In the genomic region with DNA sequence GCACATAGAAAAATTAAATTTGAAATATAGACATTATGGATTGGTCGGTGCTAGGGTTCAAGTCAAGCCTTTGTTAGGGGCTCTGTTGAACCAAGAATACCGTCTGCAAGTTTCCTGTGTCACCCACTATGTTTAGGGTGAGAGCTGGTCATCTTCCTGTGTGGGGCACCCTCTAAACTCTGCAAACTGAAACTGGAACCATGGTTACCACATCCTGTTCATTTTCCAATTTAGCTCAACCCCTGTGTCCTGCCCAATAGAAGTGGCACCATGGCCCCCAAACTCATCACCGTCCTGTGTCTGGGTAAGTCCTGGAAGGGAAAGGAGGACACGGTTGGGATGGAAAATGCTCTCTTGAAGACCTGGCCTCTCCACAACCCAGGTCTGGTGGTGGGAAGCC, we compare ENCODE assay signal across 15 cellular contexts. TPM values are rescaled to one million over a fixed set of nuclear protein-coding genes. Genes with fewer than 3 reads are reported as not detected.
DNase-seq lines count a peak whose midpoint lies in the region; ATAC-seq and TF ChIP-seq lines count a peak whose summit lies in the region.
"Had no signal": no experiment of that assay in that cellular context is flagged by ENCODE, and none has a peak within 500 bp of the region (broad histone marks: within the 10 kb centered on the region; RNA-seq: fewer than 3 reads in every experiment).

No MANE protein-coding gene starts in this region.

- H3K4me1 ChIP-seq in MM.1S (ENCODE audit: low read length), result peaks cover 17% of the 10 kb centered on the region
- H3K4me1 ChIP-seq: colonic mucosa had no signal

- no peaks in the 10 kb centered on the region for H3F3A ChIP-seq in MM.1S (ENCODE audit: insufficient read depth, low read length)

- H3K27ac ChIP-seq in MM.1S (ENCODE audit: low read length), result no peak overlapping the region
- H3K27ac ChIP-seq: colonic mucosa had no signal

- no peaks in the 10 kb centered on the region for H3K36me3 ChIP-seq in MM.1S (replicated peaks; ENCODE audit: insufficient read depth, low read length)
- H3K36me3 ChIP-seq: colonic mucosa had no signal

- H2AFZ ChIP-seq in MM.1S (ENCODE audit: low read length), result no peak overlapping the region

- H3K4me3 Mint-ChIP-seq in natural killer cell, result peak overlapping the region; percentile 90

- H3K4me2 ChIP-seq in MM.1S (ENCODE audit: low read depth, low read length), result peak overlapping the region; percentile 78

- H3K9ac ChIP-seq in MM.1S (ENCODE audit: low read length), result no peak overlapping the region

- H3K36me3 Mint-ChIP-seq in natural killer cell, result peaks cover 5% of the 10 kb centered on the region

- no peaks in the 10 kb centered on the region for H3K9me3 ChIP-seq in MM.1S (replicated peaks; ENCODE audit: insufficient read depth, low read length)
- H3K9me3 ChIP-seq: colonic mucosa had no signal

- no peaks in the 10 kb centered on the region for H4K20me1 ChIP-seq in MM.1S (ENCODE audit: insufficient read depth, low read length)

- H3K9me2 ChIP-seq in MM.1S (replicated peaks; ENCODE audit: insufficient read depth, low read length), result no peaks in the 10 kb centered on the region

- no peaks in the 10 kb centered on the region for H3K9me3 Mint-ChIP-seq in natural killer cell

- peaks cover 5 to 12% of the 10 kb centered on the region in 2 donors for H3K27me3 Mint-ChIP-seq in natural killer cell (ENCODE audit: low read depth in 2 of 2)

- H3K79me2 ChIP-seq in MM.1S (ENCODE audit: low read length), result no peaks in the 10 kb centered on the region

- peaks cover 78 to 92% of the 10 kb centered on the region in 2 donors for H3K4me1 Mint-ChIP-seq in natural killer cell

- intact Hi-C loops in natural killer cell (cut with micrococcal nuclease), result loop anchor here (1.0 to 10.0 kb wide), 4 partner anchors 19 to 372 kb away; partner anchors contain the start of gene NCR1

- H3K4me3 ChIP-seq in MM.1S (ENCODE audit: low read length), result peak overlapping the region; percentile 8; the same call in 1 of the 2 replicates
- H3K4me3 ChIP-seq: colonic mucosa had no signal

- H3K27me3 ChIP-seq in MM.1S (replicated peaks; ENCODE audit: insufficient read depth, low read length), result peaks cover 99% of the 10 kb centered on the region
- H3K27me3 ChIP-seq: colonic mucosa had no signal

- TF ChIP-seq CTCF in MM.1S (IDR thresholded peaks at IDR 0.05; ENCODE audit: low read length), result no peak
- TF ChIP-seq CTCF in natural killer cell (IDR thresholded peaks at IDR 0.05), result no peak

- H3K27ac Mint-ChIP-seq in natural killer cell, result peak overlapping the region; percentile 88 to 90

- DNase-seq in NOMO-1 treated with DMSO at 0.1 percent for 48 hours (lab: John Stamatoyannopoulos, UW; ENCODE audit: unreplicated experiment), result peak; percentile 34
- no peak for DNase-seq in NOMO-1 treated with dmso at 0.1 percent for 144 hours (lab: John Stamatoyannopoulos, UW; ENCODE audit: unreplicated experiment)
- DNase-seq in MM.1S, result peak; percentile 40
- peak; percentile 54 for DNase-seq in natural killer cell
- no peak for DNase-seq in NCI-H748 treated with DMSO at 0.1 percent for 48 hours (lab: John Stamatoyannopoulos, UW)
- no peak for DNase-seq in NCI-H774 (lab: John Stamatoyannopoulos, UW)
- no peak for DNase-seq in HCEC 1CT
- DNase-seq: 8988T, colonic mucosa, NCI-H146 had no signal

- ATAC-seq in GM21390 (IDR thresholded peaks at IDR 0.05; ENCODE audit: unreplicated experiment) (peak; percentile 77), natural killer cell (peak; percentile 84 to 92 (median 91))
- ATAC-seq: Right ventricle myocardium inferior had no signal

RNA-seq across cellular contexts. Expression of gene LAIR2, which starts 29.9 kb away (rescaled TPM):
- total RNA-seq in natural killer cell, result 10 to 100 TPM; 44.1 to 67.7 (median 53.3) TPM
- total RNA-seq: glomerular endothelial cell, myocyte, Right ventricle myocardium inferior, ureter had no signal

RNA-seq across cellular contexts. Expression of gene LILRA2, which starts 41.1 kb away (rescaled TPM):
- total RNA-seq in natural killer cell, result 1 to 10 TPM; 1.4 to 8.4 (median 5.6) TPM
- total RNA-seq: glomerular endothelial cell, myocyte had no signal

RNA-seq across cellular contexts. Expression of gene CDC42EP5, which starts 59.4 kb away (rescaled TPM):
- total RNA-seq in natural killer cell, result not detected

Comparison
In these comparisons a context has a peak if more than half of its experiments do, and no peak if none do; other contexts are left out.
1. DNase-seq: peak in NOMO-1 treated with DMSO at 0.1 percent for 48 hours (single experiment), MM.1S (single experiment) and natural killer cell (single experiment); none in NOMO-1 treated with dmso at 0.1 percent for 144 hours (single experiment), NCI-H748 treated with DMSO at 0.1 percent for 48 hours (single experiment), NCI-H774 (single experiment) and HCEC 1CT (single experiment).